Comparison of ENCODE assay signal across 9 cellular contexts in genomic region chr10:21732067-21732772, GRCh38.
DNase-seq lines count a peak whose midpoint lies in the region; ATAC-seq and TF ChIP-seq lines count a peak whose summit lies in the region.
"Had no signal": no experiment of that assay in that cellular context is flagged by ENCODE, and none has a peak within 500 bp of the region (broad histone marks: within the 10 kb centered on the region; RNA-seq: fewer than 3 reads in every experiment).

No MANE protein-coding gene starts in this region.

- no peak for TF ChIP-seq POLR2A in testis (IDR thresholded peaks at IDR 0.05)

- no peaks in the 10 kb centered on the region for H3K9me3 Mint-ChIP-seq in effector memory CD8-positive, alpha-beta T cell
- no peaks in the 10 kb centered on the region for H3K9me3 Mint-ChIP-seq in memory B cell

- ATAC-seq in GM21619 (IDR thresholded peaks at IDR 0.05; ENCODE audit: unreplicated experiment) (peak; percentile 91), SK-N-SH treated with all-trans-retinoic acid at 6 μM for 48 hours (peak; percentile 96), memory B cell (ENCODE audit: low read depth) (peak; percentile 66)
- ATAC-seq in effector memory CD8-positive, alpha-beta T cell (replicated peaks): peak; percentile 44

- no peaks in the 10 kb centered on the region for H3K36me3 ChIP-seq in testis (ENCODE audit: low read depth, missing control alignments)

- peaks cover 16 to 17% of the 10 kb centered on the region in 2 donors for H3K4me1 Mint-ChIP-seq in effector memory CD8-positive, alpha-beta T cell (ENCODE audit: low read depth in 2 of 2)
- peaks cover 3% of the 10 kb centered on the region for H3K4me1 Mint-ChIP-seq in memory B cell

- intact Hi-C loops in testis (cut with DNase I; ENCODE audit: low total_unique reads): loop anchor here (5.0 kb wide), 1 partner anchor 235 kb away; no protein-coding TSS in a partner anchor

- H3K4me1 ChIP-seq in testis: no peaks in the 10 kb centered on the region

- H3K4me3 Mint-ChIP-seq in effector memory CD8-positive, alpha-beta T cell: no peak overlapping the region
- H3K4me3 Mint-ChIP-seq in memory B cell: no peak overlapping the region

- no peaks in the 10 kb centered on the region for H3K27me3 Mint-ChIP-seq in effector memory CD8-positive, alpha-beta T cell
- no peaks in the 10 kb centered on the region for H3K27me3 Mint-ChIP-seq in memory B cell

- WGBS in testis, 2 donors: 22 to 30% methylated on average over 10 of the region's 10 CpGs

- no peaks in the 10 kb centered on the region for H3K9me3 ChIP-seq in testis
- H3K9me3 ChIP-seq: BLaER1 had no signal

- peak overlapping the region in 1 of 2 donors; percentile 60 for H3K27ac Mint-ChIP-seq in effector memory CD8-positive, alpha-beta T cell
- peak overlapping the region; percentile 6 for H3K27ac Mint-ChIP-seq in memory B cell

- no peak overlapping the region for H3K27ac ChIP-seq in testis
- H3K27ac ChIP-seq: BLaER1 had no signal

- H3K36me3 Mint-ChIP-seq in effector memory CD8-positive, alpha-beta T cell (ENCODE audit: insufficient read depth): peaks cover 38% of the 10 kb centered on the region
- H3K36me3 Mint-ChIP-seq in memory B cell: peaks cover 37% of the 10 kb centered on the region

- H3K4me3 ChIP-seq in Jurkat, Clone E6-1 (ENCODE audit: low read length): no peak overlapping the region
- H3K4me3 ChIP-seq in testis: no peak overlapping the region
- H3K4me3 ChIP-seq: BLaER1 had no signal

- no peaks in the 10 kb centered on the region for H3K27me3 ChIP-seq in testis
- H3K27me3 ChIP-seq: BLaER1 had no signal

- peak; percentile 41 for DNase-seq in NCI-H1436 (lab: John Stamatoyannopoulos, UW)
- no peak for DNase-seq in NCI-H1436 treated with DMSO at 0.1 percent for 48 hours (lab: John Stamatoyannopoulos, UW)
- DNase-seq in Jurkat, Clone E6-1 (ENCODE audit: low read depth, low spot score): peak; percentile 42
- peak in 2 of 3 experiments; percentile 9 to 16 for DNase-seq in effector memory CD8-positive, alpha-beta T cell
- DNase-seq in memory B cell (ENCODE audit: low spot score in 2 of 2): peak; percentile 7 to 19
- DNase-seq in testis: peak; percentile 82

- peak; percentile 68 to 84 (median 83) for TF ChIP-seq CTCF in testis (IDR thresholded peaks at IDR 0.05)

TF ChIP-seq in SK-N-SH treated with all-trans-retinoic acid at 6 μM for 48 hours, 23 proteins besides CTCF, POLR2A, EP300 and RAD21:
- TF ChIP-seq SNAI2 (CRISPR knock-in tag; IDR thresholded peaks at IDR 0.05) (no peak), ZNF70 (CRISPR knock-in tag; IDR thresholded peaks at IDR 0.05) (no peak), ZFP30 (CRISPR knock-in tag; IDR thresholded peaks at IDR 0.05) (no peak), ZC3H10 (CRISPR knock-in tag; IDR thresholded peaks at IDR 0.05) (no peak), POU6F1 (CRISPR knock-in tag; IDR thresholded peaks at IDR 0.05; ENCODE audit: borderline replicate concordance, low read depth) (no peak)

Comparison
In these comparisons a context has a peak if more than half of its experiments do, and no peak if none do; other contexts are left out.
1. ATAC-seq: peak in every context shown above with its lines; median percentile 96 in SK-N-SH treated with all-trans-retinoic acid at 6 μM for 48 hours; 91 in GM21619; 66 in memory B cell; 44 in effector memory CD8-positive, alpha-beta T cell.